1 cellular context compared by ENCODE assay signal in genomic region chr16:18800674-18801196, GRCh38.
TF ChIP-seq lines count a peak whose summit lies in the region.

No MANE protein-coding gene starts in this region.

TF ChIP-seq in GM12878, 131 proteins besides CTCF, POLR2A, EP300 and RAD21 (continued from another document):
- TF ChIP-seq, protein P1, sequence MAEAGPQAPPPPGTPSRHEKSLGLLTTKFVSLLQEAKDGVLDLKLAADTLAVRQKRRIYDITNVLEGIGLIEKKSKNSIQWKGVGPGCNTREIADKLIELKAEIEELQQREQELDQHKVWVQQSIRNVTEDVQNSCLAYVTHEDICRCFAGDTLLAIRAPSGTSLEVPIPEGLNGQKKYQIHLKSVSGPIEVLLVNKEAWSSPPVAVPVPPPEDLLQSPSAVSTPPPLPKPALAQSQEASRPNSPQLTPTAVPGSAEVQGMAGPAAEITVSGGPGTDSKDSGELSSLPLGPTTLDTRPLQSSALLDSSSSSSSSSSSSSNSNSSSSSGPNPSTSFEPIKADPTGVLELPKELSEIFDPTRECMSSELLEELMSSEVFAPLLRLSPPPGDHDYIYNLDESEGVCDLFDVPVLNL (IDR thresholded peaks at IDR 0.05; ENCODE audit: low read depth, low read length), result no peak
- no peak for TF ChIP-seq CHD4 (IDR thresholded peaks at IDR 0.05)
- no peak for TF ChIP-seq PKNOX1 (IDR thresholded peaks at IDR 0.05)
- TF ChIP-seq PAX5 (IDR thresholded peaks at IDR 0.05; ENCODE audit: borderline replicate concordance, low read depth, low read length), result no peak
- no peak for TF ChIP-seq RCOR1 (conservative IDR thresholded peaks at IDR 0.05; ENCODE audit: low read depth, low read length)
- peak; percentile 25; the same call in 1 of the 2 replicates for TF ChIP-seq LARP7 (IDR thresholded peaks at IDR 0.05)
- TF ChIP-seq CHD2 (IDR thresholded peaks at IDR 0.05; ENCODE audit: borderline replicate concordance, low read depth, low read length), result no peak
- TF ChIP-seq DPF2 (IDR thresholded peaks at IDR 0.05), result no peak
- no peak for TF ChIP-seq EZH2 (IDR thresholded peaks at IDR 0.05; ENCODE audit: borderline replicate concordance, control insufficient read depth, low read depth, low read length)
- peak; percentile 50 for TF ChIP-seq MEF2B (IDR thresholded peaks at IDR 0.05; ENCODE audit: partially characterized antibody, poor library complexity, severe bottlenecking)
- TF ChIP-seq, protein P2, sequence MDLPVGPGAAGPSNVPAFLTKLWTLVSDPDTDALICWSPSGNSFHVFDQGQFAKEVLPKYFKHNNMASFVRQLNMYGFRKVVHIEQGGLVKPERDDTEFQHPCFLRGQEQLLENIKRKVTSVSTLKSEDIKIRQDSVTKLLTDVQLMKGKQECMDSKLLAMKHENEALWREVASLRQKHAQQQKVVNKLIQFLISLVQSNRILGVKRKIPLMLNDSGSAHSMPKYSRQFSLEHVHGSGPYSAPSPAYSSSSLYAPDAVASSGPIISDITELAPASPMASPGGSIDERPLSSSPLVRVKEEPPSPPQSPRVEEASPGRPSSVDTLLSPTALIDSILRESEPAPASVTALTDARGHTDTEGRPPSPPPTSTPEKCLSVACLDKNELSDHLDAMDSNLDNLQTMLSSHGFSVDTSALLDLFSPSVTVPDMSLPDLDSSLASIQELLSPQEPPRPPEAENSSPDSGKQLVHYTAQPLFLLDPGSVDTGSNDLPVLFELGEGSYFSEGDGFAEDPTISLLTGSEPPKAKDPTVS (IDR thresholded peaks at IDR 0.05; ENCODE audit: low read depth, low read length), result no peak
- no peak for TF ChIP-seq ZSCAN29 (IDR thresholded peaks at IDR 0.05)
- TF ChIP-seq, protein P3, sequence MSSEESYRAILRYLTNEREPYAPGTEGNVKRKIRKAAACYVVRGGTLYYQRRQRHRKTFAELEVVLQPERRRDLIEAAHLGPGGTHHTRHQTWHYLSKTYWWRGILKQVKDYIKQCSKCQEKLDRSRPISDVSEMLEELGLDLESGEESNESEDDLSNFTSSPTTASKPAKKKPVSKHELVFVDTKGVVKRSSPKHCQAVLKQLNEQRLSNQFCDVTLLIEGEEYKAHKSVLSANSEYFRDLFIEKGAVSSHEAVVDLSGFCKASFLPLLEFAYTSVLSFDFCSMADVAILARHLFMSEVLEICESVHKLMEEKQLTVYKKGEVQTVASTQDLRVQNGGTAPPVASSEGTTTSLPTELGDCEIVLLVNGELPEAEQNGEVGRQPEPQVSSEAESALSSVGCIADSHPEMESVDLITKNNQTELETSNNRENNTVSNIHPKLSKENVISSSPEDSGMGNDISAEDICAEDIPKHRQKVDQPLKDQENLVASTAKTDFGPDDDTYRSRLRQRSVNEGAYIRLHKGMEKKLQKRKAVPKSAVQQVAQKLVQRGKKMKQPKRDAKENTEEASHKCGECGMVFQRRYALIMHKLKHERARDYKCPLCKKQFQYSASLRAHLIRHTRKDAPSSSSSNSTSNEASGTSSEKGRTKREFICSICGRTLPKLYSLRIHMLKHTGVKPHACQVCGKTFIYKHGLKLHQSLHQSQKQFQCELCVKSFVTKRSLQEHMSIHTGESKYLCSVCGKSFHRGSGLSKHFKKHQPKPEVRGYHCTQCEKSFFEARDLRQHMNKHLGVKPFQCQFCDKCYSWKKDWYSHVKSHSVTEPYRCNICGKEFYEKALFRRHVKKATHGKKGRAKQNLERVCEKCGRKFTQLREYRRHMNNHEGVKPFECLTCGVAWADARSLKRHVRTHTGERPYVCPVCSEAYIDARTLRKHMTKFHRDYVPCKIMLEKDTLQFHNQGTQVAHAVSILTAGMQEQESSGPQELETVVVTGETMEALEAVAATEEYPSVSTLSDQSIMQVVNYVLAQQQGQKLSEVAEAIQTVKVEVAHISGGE (CRISPR knock-in tag; IDR thresholded peaks at IDR 0.05), result no peak
- 0 out of 4 replicates have a peak, but pooled peaks of 1 of the 2 experiments have one; percentile 33 for TF ChIP-seq IKZF2 (IDR thresholded peaks at IDR 0.05)
- TF ChIP-seq CBFB (IDR thresholded peaks at IDR 0.05; ENCODE audit: low read depth), result no peak
- TF ChIP-seq HDAC2 (IDR thresholded peaks at IDR 0.05), result 0 out of 2 replicates have a peak, but pooled peaks have one; percentile 64
- TF ChIP-seq MXI1 (IDR thresholded peaks at IDR 0.05; ENCODE audit: low read depth, low read length), result no peak; the same call in 1 of the 2 replicates
- TF ChIP-seq MTA3 (IDR thresholded peaks at IDR 0.05; ENCODE audit: borderline replicate concordance, low read length), result no peak
- peak; percentile 18 for TF ChIP-seq USF1 (IDR thresholded peaks at IDR 0.05; ENCODE audit: borderline replicate concordance, extremely low read length, insufficient read depth, low read depth, low read length)
